In genomic region chr7:92447239-92448184, GRCh38 we compare ENCODE assay signal across 1 cellular context.
A peak's percentile ranks its signal among the peaks of the same experiment; 100 is the strongest.
TF ChIP-seq lines count a peak whose summit lies in the region.

A gene with protein sequence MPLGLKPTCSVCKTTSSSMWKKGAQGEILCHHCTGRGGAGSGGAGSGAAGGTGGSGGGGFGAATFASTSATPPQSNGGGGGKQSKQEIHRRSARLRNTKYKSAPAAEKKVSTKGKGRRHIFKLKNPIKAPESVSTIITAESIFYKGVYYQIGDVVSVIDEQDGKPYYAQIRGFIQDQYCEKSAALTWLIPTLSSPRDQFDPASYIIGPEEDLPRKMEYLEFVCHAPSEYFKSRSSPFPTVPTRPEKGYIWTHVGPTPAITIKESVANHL (plus strand): TSS chr7:92447482. CDS start chr7:92447730, 248 bp downstream.

TF ChIP-seq in HepG2, 621 proteins besides CTCF, POLR2A, EP300 and RAD21 (continued from another document and continues in another):
- no peak for TF ChIP-seq BATF2 (CRISPR knock-in tag; IDR thresholded peaks at IDR 0.05)
- TF ChIP-seq ZNF274 (CRISPR knock-in tag; IDR thresholded peaks at IDR 0.05) = peak; percentile 76
- peak; percentile 72 for TF ChIP-seq RFXAP (CRISPR knock-in tag; IDR thresholded peaks at IDR 0.05; ENCODE audit: borderline replicate concordance)
- TF ChIP-seq KAT8 (CRISPR knock-in tag; IDR thresholded peaks at IDR 0.05) = peak; percentile 93
- TF ChIP-seq RBFOX2 (IDR thresholded peaks at IDR 0.05; ENCODE audit: low read depth, low read length) = peak; percentile 98
- TF ChIP-seq SP140L (CRISPR knock-in tag; IDR thresholded peaks at IDR 0.05; ENCODE audit: borderline replicate concordance) = 0 out of 2 replicates have a peak, but pooled peaks have one; percentile 63
- peak; percentile 89 for TF ChIP-seq MAZ (IDR thresholded peaks at IDR 0.05; ENCODE audit: borderline replicate concordance, low read depth, low read length)
- TF ChIP-seq MAZ (CRISPR knock-in tag; IDR thresholded peaks at IDR 0.05; ENCODE audit: low read depth) = peak; percentile 86
- peak; percentile 85 for TF ChIP-seq ZNF124 (CRISPR knock-in tag; IDR thresholded peaks at IDR 0.05)
- TF ChIP-seq KMT2B (CRISPR knock-in tag; IDR thresholded peaks at IDR 0.05) = peak; percentile 81
- 0 out of 2 replicates have a peak, but pooled peaks have one; percentile 72 for TF ChIP-seq ZNF256 (CRISPR knock-in tag; conservative IDR thresholded peaks at IDR 0.05)
- no peak for TF ChIP-seq GTF2F1 (IDR thresholded peaks at IDR 0.05; ENCODE audit: low read length)
- peak; percentile 60; the same call in 1 of the 2 replicates for TF ChIP-seq ZBED4 (CRISPR knock-in tag; IDR thresholded peaks at IDR 0.05; ENCODE audit: borderline replicate concordance)
- TF ChIP-seq ZNF343 (CRISPR knock-in tag; IDR thresholded peaks at IDR 0.05) = peak; percentile 74; the same call in 1 of the 2 replicates
- TF ChIP-seq CREB3 (CRISPR knock-in tag; IDR thresholded peaks at IDR 0.05) = 0 out of 2 replicates have a peak, but pooled peaks have one; percentile 42
- TF ChIP-seq GABPB1 (CRISPR knock-in tag; IDR thresholded peaks at IDR 0.05) = peak; percentile 97
- 0 out of 2 replicates have a peak, but pooled peaks have one; percentile 23 for TF ChIP-seq ZBTB14 (CRISPR knock-in tag; IDR thresholded peaks at IDR 0.05)
- TF ChIP-seq PCBP1 (IDR thresholded peaks at IDR 0.05; ENCODE audit: borderline replicate concordance, low read depth, low read length) = 0 out of 2 replicates have a peak, but pooled peaks have one; percentile 35
- peak; percentile 84 for TF ChIP-seq ZFP90 (CRISPR knock-in tag; IDR thresholded peaks at IDR 0.05; ENCODE audit: borderline replicate concordance)
- TF ChIP-seq, protein P1, sequence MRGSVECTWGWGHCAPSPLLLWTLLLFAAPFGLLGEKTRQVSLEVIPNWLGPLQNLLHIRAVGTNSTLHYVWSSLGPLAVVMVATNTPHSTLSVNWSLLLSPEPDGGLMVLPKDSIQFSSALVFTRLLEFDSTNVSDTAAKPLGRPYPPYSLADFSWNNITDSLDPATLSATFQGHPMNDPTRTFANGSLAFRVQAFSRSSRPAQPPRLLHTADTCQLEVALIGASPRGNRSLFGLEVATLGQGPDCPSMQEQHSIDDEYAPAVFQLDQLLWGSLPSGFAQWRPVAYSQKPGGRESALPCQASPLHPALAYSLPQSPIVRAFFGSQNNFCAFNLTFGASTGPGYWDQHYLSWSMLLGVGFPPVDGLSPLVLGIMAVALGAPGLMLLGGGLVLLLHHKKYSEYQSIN (CRISPR knock-in tag; IDR thresholded peaks at IDR 0.05; ENCODE audit: borderline replicate concordance) = no peak
- no peak for TF ChIP-seq ZNF562 (CRISPR knock-in tag; IDR thresholded peaks at IDR 0.05; ENCODE audit: borderline replicate concordance)
- TF ChIP-seq RFXANK (CRISPR knock-in tag; IDR thresholded peaks at IDR 0.05) = 0 out of 2 replicates have a peak, but pooled peaks have one; percentile 38
- TF ChIP-seq LCORL (IDR thresholded peaks at IDR 0.05) = no peak
- peak; percentile 80 for TF ChIP-seq LCORL (CRISPR knock-in tag; IDR thresholded peaks at IDR 0.05)
- peak; percentile 67 for TF ChIP-seq HOXA5 (CRISPR knock-in tag; IDR thresholded peaks at IDR 0.05)
- peak; percentile 28; the same call in 1 of the 2 replicates for TF ChIP-seq BCL6 (CRISPR knock-in tag; IDR thresholded peaks at IDR 0.05)
- no peak for TF ChIP-seq ONECUT2 (CRISPR knock-in tag; IDR thresholded peaks at IDR 0.05)
- peak; percentile 59; the same call in 1 of the 2 replicates for TF ChIP-seq DRAP1 (CRISPR knock-in tag; IDR thresholded peaks at IDR 0.05)
- TF ChIP-seq HOXA3 (CRISPR knock-in tag; IDR thresholded peaks at IDR 0.05) = peak; percentile 64
- TF ChIP-seq KDM3A (CRISPR knock-in tag; IDR thresholded peaks at IDR 0.05; ENCODE audit: low read depth) = peak; percentile 64; the same call in 1 of the 2 replicates
- TF ChIP-seq, protein P2, sequence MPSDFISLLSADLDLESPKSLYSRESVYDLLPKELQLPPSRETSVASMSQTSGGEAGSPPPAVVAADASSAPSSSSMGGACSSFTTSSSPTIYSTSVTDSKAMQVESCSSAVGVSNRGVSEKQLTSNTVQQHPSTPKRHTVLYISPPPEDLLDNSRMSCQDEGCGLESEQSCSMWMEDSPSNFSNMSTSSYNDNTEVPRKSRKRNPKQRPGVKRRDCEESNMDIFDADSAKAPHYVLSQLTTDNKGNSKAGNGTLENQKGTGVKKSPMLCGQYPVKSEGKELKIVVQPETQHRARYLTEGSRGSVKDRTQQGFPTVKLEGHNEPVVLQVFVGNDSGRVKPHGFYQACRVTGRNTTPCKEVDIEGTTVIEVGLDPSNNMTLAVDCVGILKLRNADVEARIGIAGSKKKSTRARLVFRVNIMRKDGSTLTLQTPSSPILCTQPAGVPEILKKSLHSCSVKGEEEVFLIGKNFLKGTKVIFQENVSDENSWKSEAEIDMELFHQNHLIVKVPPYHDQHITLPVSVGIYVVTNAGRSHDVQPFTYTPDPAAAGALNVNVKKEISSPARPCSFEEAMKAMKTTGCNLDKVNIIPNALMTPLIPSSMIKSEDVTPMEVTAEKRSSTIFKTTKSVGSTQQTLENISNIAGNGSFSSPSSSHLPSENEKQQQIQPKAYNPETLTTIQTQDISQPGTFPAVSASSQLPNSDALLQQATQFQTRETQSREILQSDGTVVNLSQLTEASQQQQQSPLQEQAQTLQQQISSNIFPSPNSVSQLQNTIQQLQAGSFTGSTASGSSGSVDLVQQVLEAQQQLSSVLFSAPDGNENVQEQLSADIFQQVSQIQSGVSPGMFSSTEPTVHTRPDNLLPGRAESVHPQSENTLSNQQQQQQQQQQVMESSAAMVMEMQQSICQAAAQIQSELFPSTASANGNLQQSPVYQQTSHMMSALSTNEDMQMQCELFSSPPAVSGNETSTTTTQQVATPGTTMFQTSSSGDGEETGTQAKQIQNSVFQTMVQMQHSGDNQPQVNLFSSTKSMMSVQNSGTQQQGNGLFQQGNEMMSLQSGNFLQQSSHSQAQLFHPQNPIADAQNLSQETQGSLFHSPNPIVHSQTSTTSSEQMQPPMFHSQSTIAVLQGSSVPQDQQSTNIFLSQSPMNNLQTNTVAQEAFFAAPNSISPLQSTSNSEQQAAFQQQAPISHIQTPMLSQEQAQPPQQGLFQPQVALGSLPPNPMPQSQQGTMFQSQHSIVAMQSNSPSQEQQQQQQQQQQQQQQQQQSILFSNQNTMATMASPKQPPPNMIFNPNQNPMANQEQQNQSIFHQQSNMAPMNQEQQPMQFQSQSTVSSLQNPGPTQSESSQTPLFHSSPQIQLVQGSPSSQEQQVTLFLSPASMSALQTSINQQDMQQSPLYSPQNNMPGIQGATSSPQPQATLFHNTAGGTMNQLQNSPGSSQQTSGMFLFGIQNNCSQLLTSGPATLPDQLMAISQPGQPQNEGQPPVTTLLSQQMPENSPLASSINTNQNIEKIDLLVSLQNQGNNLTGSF (CRISPR knock-in tag; IDR thresholded peaks at IDR 0.05) = no peak
- peak; percentile 83 for TF ChIP-seq DMAP1 (CRISPR knock-in tag; IDR thresholded peaks at IDR 0.05)
- no peak for TF ChIP-seq SYNCRIP (IDR thresholded peaks at IDR 0.05; ENCODE audit: insufficient read depth, low read depth, low read length)
- peak; percentile 89; the same call in 1 of the 2 replicates for TF ChIP-seq HOXD1 (CRISPR knock-in tag; IDR thresholded peaks at IDR 0.05)
- peak; percentile 82 for TF ChIP-seq SAP130 (CRISPR knock-in tag; IDR thresholded peaks at IDR 0.05; ENCODE audit: low read depth)
- TF ChIP-seq ZBTB7B (CRISPR knock-in tag; IDR thresholded peaks at IDR 0.05) = peak; percentile 43; the same call in 1 of the 2 replicates
- TF ChIP-seq ELF3 (CRISPR knock-in tag; IDR thresholded peaks at IDR 0.05) = peak; percentile 81
- no peak for TF ChIP-seq HOXA7 (CRISPR knock-in tag; IDR thresholded peaks at IDR 0.05)
- TF ChIP-seq NR2C2 (CRISPR knock-in tag; IDR thresholded peaks at IDR 0.05; ENCODE audit: borderline replicate concordance) = peak; percentile 77; the same call in 1 of the 2 replicates
- no peak for TF ChIP-seq ZNF746 (CRISPR knock-in tag; IDR thresholded peaks at IDR 0.05)
- peak; percentile 93 for TF ChIP-seq ZNF501 (CRISPR knock-in tag; IDR thresholded peaks at IDR 0.05)
- TF ChIP-seq ARHGAP35 (CRISPR knock-in tag; IDR thresholded peaks at IDR 0.05; ENCODE audit: borderline replicate concordance) = peak; percentile 81; the same call in 1 of the 2 replicates
- 0 out of 2 replicates have a peak, but pooled peaks have one; percentile 20 for TF ChIP-seq FOXA3 (CRISPR knock-in tag; IDR thresholded peaks at IDR 0.05)
- TF ChIP-seq, protein P3, sequence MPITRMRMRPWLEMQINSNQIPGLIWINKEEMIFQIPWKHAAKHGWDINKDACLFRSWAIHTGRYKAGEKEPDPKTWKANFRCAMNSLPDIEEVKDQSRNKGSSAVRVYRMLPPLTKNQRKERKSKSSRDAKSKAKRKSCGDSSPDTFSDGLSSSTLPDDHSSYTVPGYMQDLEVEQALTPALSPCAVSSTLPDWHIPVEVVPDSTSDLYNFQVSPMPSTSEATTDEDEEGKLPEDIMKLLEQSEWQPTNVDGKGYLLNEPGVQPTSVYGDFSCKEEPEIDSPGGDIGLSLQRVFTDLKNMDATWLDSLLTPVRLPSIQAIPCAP (CRISPR knock-in tag; IDR thresholded peaks at IDR 0.05; ENCODE audit: low read depth) = no peak
- TF ChIP-seq, protein P4, sequence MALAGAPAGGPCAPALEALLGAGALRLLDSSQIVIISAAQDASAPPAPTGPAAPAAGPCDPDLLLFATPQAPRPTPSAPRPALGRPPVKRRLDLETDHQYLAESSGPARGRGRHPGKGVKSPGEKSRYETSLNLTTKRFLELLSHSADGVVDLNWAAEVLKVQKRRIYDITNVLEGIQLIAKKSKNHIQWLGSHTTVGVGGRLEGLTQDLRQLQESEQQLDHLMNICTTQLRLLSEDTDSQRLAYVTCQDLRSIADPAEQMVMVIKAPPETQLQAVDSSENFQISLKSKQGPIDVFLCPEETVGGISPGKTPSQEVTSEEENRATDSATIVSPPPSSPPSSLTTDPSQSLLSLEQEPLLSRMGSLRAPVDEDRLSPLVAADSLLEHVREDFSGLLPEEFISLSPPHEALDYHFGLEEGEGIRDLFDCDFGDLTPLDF (CRISPR knock-in tag; IDR thresholded peaks at IDR 0.05) = peak; percentile 34; the same call in 1 of the 2 replicates
- TF ChIP-seq ZNF710 (CRISPR knock-in tag; IDR thresholded peaks at IDR 0.05; ENCODE audit: borderline replicate concordance) = peak; percentile 39; the same call in 1 of the 2 replicates
